In genomic region chr2:200865736-200865995, GRCh38 we compare ENCODE assay signal across 22 cellular contexts. TPM values are rescaled to one million over a fixed set of nuclear protein-coding genes. Genes with fewer than 3 reads are reported as not detected.
DNase-seq lines count a peak whose midpoint lies in the region; ATAC-seq, FAIRE-seq and TF ChIP-seq lines count a peak whose summit lies in the region.
"Had no signal": no experiment of that assay in that cellular context is flagged by ENCODE, and none has a peak within 500 bp of the region (broad histone marks: within the 10 kb centered on the region; RNA-seq: fewer than 3 reads in every experiment).

No MANE protein-coding gene starts in this region.

- intact Hi-C loops in CD4-positive, alpha-beta T cell (cut with DNase I, micrococcal nuclease) = loop anchor here (2.0 to 10.0 kb wide), 2 partner anchors 55 to 589 kb away; partner anchors contain the start of genes BZW1 (in 1 of the 2), STRADB (in 1 of the 2) and TRAK2 (in 1 of the 2)

- H3K4ac ChIP-seq in trophoblast cell (ENCODE audit: low read depth, low read length) = no peak overlapping the region

- no peak overlapping the region for H3K18ac ChIP-seq in trophoblast cell (ENCODE audit: low read length)

- no peak for ATAC-seq in CD4-positive, alpha-beta T cell (ENCODE audit: poor library complexity)
- ATAC-seq in central memory CD8-positive, alpha-beta T cell (replicated peaks; ENCODE audit: extremely low read depth, poor library complexity, severe bottlenecking) = no peak
- no peak for ATAC-seq in activated T-cell treated with anti-CD3 and anti-CD28 coated beads, Interleukin-2, amount 50 U/mL, for 72 hours (replicated peaks in 1 of 2)
- ATAC-seq: upper lobe of right lung had no signal

- H4K91ac ChIP-seq in trophoblast cell (ENCODE audit: low read depth, low read length) = no peak overlapping the region

- no peaks in the 10 kb centered on the region for H3K9me3 ChIP-seq in CD4-positive, alpha-beta T cell (ENCODE audit: control insufficient read depth, low read length)
- H3K9me3 ChIP-seq in trophoblast cell (ENCODE audit: insufficient read depth, low read depth, low read length) = no peaks in the 10 kb centered on the region
- H3K9me3 ChIP-seq: BLaER1 treated with 17β-estradiol and CSF1 and Interleukin-3, amounts not matched to agents 10 nM and 100 nM; upper lobe of right lung had no signal

- peak overlapping the region; percentile 74 for H4K8ac ChIP-seq in trophoblast cell (ENCODE audit: low read depth, low read length)

- H3K4me1 ChIP-seq in trophoblast cell (ENCODE audit: control insufficient read depth in 1 of 2, insufficient read depth in 2 of 2, low read length in 2 of 2) = no peaks in the 10 kb centered on the region

- no peak overlapping the region for H3K27ac ChIP-seq in CD4-positive, alpha-beta T cell (ENCODE audit: low read depth, low read length)
- no peak overlapping the region for H3K27ac ChIP-seq in trophoblast cell (ENCODE audit: low read depth, low read length)

- no peak overlapping the region for H2BK12ac ChIP-seq in trophoblast cell (ENCODE audit: low read length)

- H2AFZ ChIP-seq in trophoblast cell (ENCODE audit: insufficient read depth, low read length, poor library complexity) = no peak overlapping the region

- H3K14ac ChIP-seq in trophoblast cell (ENCODE audit: low read length) = no peak overlapping the region

- H2BK120ac ChIP-seq in trophoblast cell (ENCODE audit: insufficient read depth, low read length, poor library complexity) = no peak overlapping the region

- no peaks in the 10 kb centered on the region for H3K27me3 ChIP-seq in CD4-positive, alpha-beta T cell (ENCODE audit: control insufficient read depth, insufficient read depth, low read length)
- no peaks in the 10 kb centered on the region for H3K27me3 ChIP-seq in trophoblast cell (ENCODE audit: insufficient read depth, low read length)
- H3K27me3 ChIP-seq: BLaER1 treated with 17β-estradiol and CSF1 and Interleukin-3, amounts not matched to agents 10 nM and 100 nM; upper lobe of right lung had no signal

- no peak for TF ChIP-seq POLR2A in H54 (IDR thresholded peaks at IDR 0.05; ENCODE audit: low read depth, low read length)

- no peak overlapping the region for H3K23ac ChIP-seq in trophoblast cell (ENCODE audit: low read length)

- no peak overlapping the region for H3K4me3 Mint-ChIP-seq in activated CD4-positive, alpha-beta T cell treated with anti-CD3 and anti-CD28 coated beads, Interleukin-2, amount 10 ng/mL, durations not matched to agents 7 days and 5 days
- H3K4me3 Mint-ChIP-seq in CD4-positive, alpha-beta T cell = no peak overlapping the region
- no peak overlapping the region for H3K4me3 Mint-ChIP-seq in central memory CD8-positive, alpha-beta T cell
- H3K4me3 Mint-ChIP-seq in activated T-cell treated with anti-CD3 and anti-CD28 coated beads, Interleukin-2, amount 50 U/mL, for 72 hours = peak overlapping the region in 1 of 2 donors; percentile 27

- H3K36me3 ChIP-seq in trophoblast cell (ENCODE audit: control insufficient read depth in 1 of 2, insufficient read depth in 2 of 2, low read length in 2 of 2) = peaks cover 0 to 2% of the 10 kb centered on the region in 2 experiments

- H3K4me3 ChIP-seq in trophoblast cell (ENCODE audit: low read depth, low read length) = no peak overlapping the region

- no peak overlapping the region for H2BK5ac ChIP-seq in trophoblast cell (ENCODE audit: low read depth, low read length, poor library complexity)

- no peak overlapping the region for H3K9ac ChIP-seq in trophoblast cell (ENCODE audit: low read length)

- no CpG with 5 or more reads among the region's 10 CpGs for WGBS in trophoblast cell (ENCODE audit: extremely low coverage, insufficient coverage, insufficient read length)

- no peaks in the 10 kb centered on the region for H3K9me3 Mint-ChIP-seq in activated CD4-positive, alpha-beta T cell treated with anti-CD3 and anti-CD28 coated beads, Interleukin-2, amount 10 ng/mL, durations not matched to agents 7 days and 5 days
- no peaks in the 10 kb centered on the region for H3K9me3 Mint-ChIP-seq in CD4-positive, alpha-beta T cell
- no peaks in the 10 kb centered on the region for H3K9me3 Mint-ChIP-seq in central memory CD8-positive, alpha-beta T cell
- no peaks in the 10 kb centered on the region for H3K9me3 Mint-ChIP-seq in activated T-cell treated with anti-CD3 and anti-CD28 coated beads, Interleukin-2, amount 50 U/mL, for 72 hours

- H3K27me3 Mint-ChIP-seq in activated CD4-positive, alpha-beta T cell treated with anti-CD3 and anti-CD28 coated beads, Interleukin-2, amount 10 ng/mL, durations not matched to agents 7 days and 5 days = no peaks in the 10 kb centered on the region
- H3K27me3 Mint-ChIP-seq in CD4-positive, alpha-beta T cell = peaks cover 4% of the 10 kb centered on the region
- no peaks in the 10 kb centered on the region for H3K27me3 Mint-ChIP-seq in central memory CD8-positive, alpha-beta T cell
- no peaks in the 10 kb centered on the region for H3K27me3 Mint-ChIP-seq in activated T-cell treated with anti-CD3 and anti-CD28 coated beads, Interleukin-2, amount 50 U/mL, for 72 hours (ENCODE audit: low read depth)

- CTCF ChIA-PET in activated CD4-positive, alpha-beta T cell treated with anti-CD3 and anti-CD28 coated beads, Interleukin-2, amount 10 ng/mL, durations not matched to agents 7 days and 5 days (lab: Charles Lee) = interaction anchor here (1.7 to 2.6 kb wide), 2 partner anchors 21 to 153 kb away, joined by 6 to 11 read pairs; no protein-coding TSS in a partner anchor
- CTCF ChIA-PET in CD4-positive, alpha-beta T cell (lab: Charles Lee) = no interaction called here

- H3K36me3 Mint-ChIP-seq in activated CD4-positive, alpha-beta T cell treated with anti-CD3 and anti-CD28 coated beads, Interleukin-2, amount 10 ng/mL, durations not matched to agents 7 days and 5 days (ENCODE audit: low read depth) = peaks cover 50% of the 10 kb centered on the region
- H3K36me3 Mint-ChIP-seq in CD4-positive, alpha-beta T cell (ENCODE audit: low read depth) = peaks cover 54% of the 10 kb centered on the region
- peaks cover 52% of the 10 kb centered on the region for H3K36me3 Mint-ChIP-seq in central memory CD8-positive, alpha-beta T cell (ENCODE audit: insufficient read depth)
- H3K36me3 Mint-ChIP-seq in activated T-cell treated with anti-CD3 and anti-CD28 coated beads, Interleukin-2, amount 50 U/mL, for 72 hours (ENCODE audit: insufficient read depth in 2 of 2) = peaks cover 21 to 36% of the 10 kb centered on the region in 2 donors

- H3K4me1 Mint-ChIP-seq in activated CD4-positive, alpha-beta T cell treated with anti-CD3 and anti-CD28 coated beads, Interleukin-2, amount 10 ng/mL, durations not matched to agents 7 days and 5 days = peaks cover 37% of the 10 kb centered on the region
- H3K4me1 Mint-ChIP-seq in CD4-positive, alpha-beta T cell (ENCODE audit: low read depth) = peaks cover 37% of the 10 kb centered on the region
- peaks cover 45% of the 10 kb centered on the region for H3K4me1 Mint-ChIP-seq in central memory CD8-positive, alpha-beta T cell
- peaks cover 33% of the 10 kb centered on the region for H3K4me1 Mint-ChIP-seq in activated T-cell treated with anti-CD3 and anti-CD28 coated beads, Interleukin-2, amount 50 U/mL, for 72 hours (ENCODE audit: low read depth)

- H4K12ac ChIP-seq in trophoblast cell (ENCODE audit: low read depth, low read length) = no peak overlapping the region

- POLR2A ChIA-PET in activated CD4-positive, alpha-beta T cell treated with anti-CD3 and anti-CD28 coated beads, Interleukin-2, amount 10 ng/mL, durations not matched to agents 7 days and 5 days (lab: Charles Lee) = no interaction called here
- POLR2A ChIA-PET in CD4-positive, alpha-beta T cell (lab: Charles Lee) = interaction anchor here (1.6 to 5.4 kb wide), 5 partner anchors 23 to 424 kb away, joined by 3 to 267 read pairs (median 56); partner anchors contain the start of genes CFLAR, NIF3L1, ORC2 and PPIL3

- peaks cover 18% of the 10 kb centered on the region for H3K79me2 ChIP-seq in trophoblast cell (ENCODE audit: control insufficient read depth, insufficient read depth, low read length, poor library complexity)

- no peak for FAIRE-seq in H54 (lab: Jason Lieb, UNC)
- FAIRE-seq: frontal cortex had no signal

- no peak overlapping the region for H2AK5ac ChIP-seq in trophoblast cell (ENCODE audit: low read length)

- peaks cover 15% of the 10 kb centered on the region for H3K79me1 ChIP-seq in trophoblast cell (ENCODE audit: low read length)

- TF ChIP-seq CTCF in CD4-positive, alpha-beta T cell (IDR thresholded peaks at IDR 0.05) = no peak

- peak overlapping the region; percentile 100 for H3K27ac Mint-ChIP-seq in activated CD4-positive, alpha-beta T cell treated with anti-CD3 and anti-CD28 coated beads, Interleukin-2, amount 10 ng/mL, durations not matched to agents 7 days and 5 days
- peak overlapping the region; percentile 88 for H3K27ac Mint-ChIP-seq in CD4-positive, alpha-beta T cell
- peak overlapping the region; percentile 100 for H3K27ac Mint-ChIP-seq in central memory CD8-positive, alpha-beta T cell (ENCODE audit: low read depth)
- H3K27ac Mint-ChIP-seq in activated T-cell treated with anti-CD3 and anti-CD28 coated beads, Interleukin-2, amount 50 U/mL, for 72 hours = no peak overlapping the region

- no peak overlapping the region for H3K4me2 ChIP-seq in trophoblast cell (ENCODE audit: low read length)

- DNase-seq in activated CD4-positive, alpha-beta T cell treated with anti-CD3 and anti-CD28 coated beads, Interleukin-2, amount 10 ng/mL, durations not matched to agents 7 days and 5 days = no peak
- no peak for DNase-seq in activated CD4-positive, alpha-beta T cell treated with anti-CD3 and anti-CD28 coated beads for 4 hours
- DNase-seq in CD4-positive, alpha-beta T cell = no peak
- DNase-seq in central memory CD8-positive, alpha-beta T cell (ENCODE audit: low spot score in 2 of 2) = no peak
- no peak for DNase-seq in trophoblast cell
- DNase-seq in NOMO-1 (lab: John Stamatoyannopoulos, UW; ENCODE audit: unreplicated experiment in 2 of 2) = no peak
- no peak for DNase-seq in activated T-cell treated with anti-CD3 and anti-CD28 coated beads, Interleukin-2, amount 50 U/mL, for 72 hours
- no peak for DNase-seq in H54 (ENCODE audit: insufficient read length, low spot score)
- DNase-seq: activated CD4-positive, alpha-beta T cell treated with anti-CD3 and anti-CD28 coated beads, Interleukin-2, amount 50 U/mL, for 1 hour; activated gamma-delta T cell; aorta; cerebellar nuclear complex; erythroblast; GDM1; IMR-90; mesendoderm; NCI-H1436; NCI-H524 treated with DMSO at 0.1 percent for 48 hours; RPMI8226; upper lobe of right lung had no signal

RNA-seq across cellular contexts. Expression of gene CLK1, which starts 1.2 kb away (rescaled TPM):
- total RNA-seq in activated CD4-positive, alpha-beta T cell treated with anti-CD3 and anti-CD28 coated beads, Interleukin-2, amount 10 ng/mL, durations not matched to agents 7 days and 5 days = 100 to 1,000 TPM; 120 to 142 TPM
- 1,000 to 10,000 TPM; 1,228 to 1,235 TPM for total RNA-seq in CD4-positive, alpha-beta T cell
- polyA plus RNA-seq in trophoblast cell (2013) = 81.4 and 91.6 TPM in 2 replicates
- 100 to 1,000 TPM; 161 to 178 TPM for total RNA-seq in activated T-cell treated with anti-CD3 and anti-CD28 coated beads, Interleukin-2, amount 50 U/mL, for 72 hours

RNA-seq across cellular contexts. Expression of gene PPIL3, which starts 23.2 kb away (rescaled TPM):
- total RNA-seq in activated CD4-positive, alpha-beta T cell treated with anti-CD3 and anti-CD28 coated beads, Interleukin-2, amount 10 ng/mL, durations not matched to agents 7 days and 5 days = 10 to 100 TPM; 42.6 to 47.7 TPM
- total RNA-seq in CD4-positive, alpha-beta T cell = 10 to 100 TPM; 23.1 to 29.8 TPM
- polyA plus RNA-seq in trophoblast cell (2013) = 34.5 and 35.8 TPM in 2 replicates
- 10 to 100 TPM; 72.5 to 84.6 TPM for total RNA-seq in activated T-cell treated with anti-CD3 and anti-CD28 coated beads, Interleukin-2, amount 50 U/mL, for 72 hours

RNA-seq across cellular contexts. Expression of gene NIF3L1, which starts 23.5 kb away (rescaled TPM):
- 10 to 100 TPM; 32.5 to 37.1 TPM for total RNA-seq in activated CD4-positive, alpha-beta T cell treated with anti-CD3 and anti-CD28 coated beads, Interleukin-2, amount 10 ng/mL, durations not matched to agents 7 days and 5 days
- 1 to 10 TPM; 6.1 to 6.7 TPM for total RNA-seq in CD4-positive, alpha-beta T cell
- polyA plus RNA-seq in trophoblast cell (2013) = 32.7 and 34.8 TPM in 2 replicates
- total RNA-seq in activated T-cell treated with anti-CD3 and anti-CD28 coated beads, Interleukin-2, amount 50 U/mL, for 72 hours = 10 to 100 TPM; 40.0 to 44.9 TPM

RNA-seq across cellular contexts. Expression of gene BZW1, which starts 54.0 kb away (rescaled TPM):
- total RNA-seq in activated CD4-positive, alpha-beta T cell treated with anti-CD3 and anti-CD28 coated beads, Interleukin-2, amount 10 ng/mL, durations not matched to agents 7 days and 5 days = 100 to 1,000 TPM; 201 to 214 TPM
- 100 to 1,000 TPM; 190 to 192 TPM for total RNA-seq in CD4-positive, alpha-beta T cell
- 153 and 170 TPM in 2 replicates for polyA plus RNA-seq in trophoblast cell (2013)
- 100 to 1,000 TPM; 457 to 495 TPM for total RNA-seq in activated T-cell treated with anti-CD3 and anti-CD28 coated beads, Interleukin-2, amount 50 U/mL, for 72 hours

Comparison
In these comparisons a context has a peak if more than half of its experiments do, and no peak if none do; other contexts are left out.
1. RNA of gene CLK1, which starts 1.2 kb away (total RNA-seq): 1,228 to 1,235 TPM in CD4-positive, alpha-beta T cell; 161 to 178 TPM in activated T-cell treated with anti-CD3 and anti-CD28 coated beads, Interleukin-2, amount 50 U/mL, for 72 hours and 120 to 142 TPM in activated CD4-positive, alpha-beta T cell treated with anti-CD3 and anti-CD28 coated beads, Interleukin-2, amount 10 ng/mL, durations not matched to agents 7 days and 5 days; every median in the first group is over 4 times any median in the second.
2. RNA of gene NIF3L1, which starts 23.5 kb away (total RNA-seq): 40.0 to 44.9 TPM in activated T-cell treated with anti-CD3 and anti-CD28 coated beads, Interleukin-2, amount 50 U/mL, for 72 hours and 32.5 to 37.1 TPM in activated CD4-positive, alpha-beta T cell treated with anti-CD3 and anti-CD28 coated beads, Interleukin-2, amount 10 ng/mL, durations not matched to agents 7 days and 5 days; 6.1 to 6.7 TPM in CD4-positive, alpha-beta T cell; every median in the first group is over 4 times any median in the second.